7 cellular contexts compared by ENCODE assay signal in genomic region chr11:11243790-11244469, GRCh38.
DNase-seq lines count a peak whose midpoint lies in the region; ATAC-seq and TF ChIP-seq lines count a peak whose summit lies in the region.

No MANE protein-coding gene starts in this region.

- peak; percentile 39 to 56 for DNase-seq in SJCRH30
- peak; percentile 35 for DNase-seq in epithelial cell of esophagus (ENCODE audit: low read depth)
- no peak for DNase-seq in osteocyte (ENCODE audit: extremely low spot score, unreplicated experiment)
- DNase-seq in NK-92 (lab: John Stamatoyannopoulos, UW; ENCODE audit: unreplicated experiment): no peak
- no peak for DNase-seq in posterior cingulate gyrus

- no peaks in the 10 kb centered on the region for H3K4me1 ChIP-seq in SJCRH30

- H3K27ac ChIP-seq in SJCRH30: no peak overlapping the region

- H3K36me3 Mint-ChIP-seq in osteocyte (ENCODE audit: unreplicated experiment): no peaks in the 10 kb centered on the region

- no peaks in the 10 kb centered on the region for H3K27me3 Mint-ChIP-seq in osteocyte (ENCODE audit: unreplicated experiment)

- no peaks in the 10 kb centered on the region for H3K9me3 Mint-ChIP-seq in osteocyte (ENCODE audit: unreplicated experiment)

- H3K4me3 ChIP-seq in SJCRH30 (no peak overlapping the region), epithelial cell of esophagus (ENCODE audit: low read length) (no peak overlapping the region)

- peak; percentile 80 for ATAC-seq in GM18502 (IDR thresholded peaks at IDR 0.05; ENCODE audit: poor library complexity, unreplicated experiment)
- ATAC-seq in HG02798 (IDR thresholded peaks at IDR 0.05; ENCODE audit: poor library complexity, unreplicated experiment): peak; percentile 56

- no peak for TF ChIP-seq CTCF in epithelial cell of esophagus (IDR thresholded peaks at IDR 0.05; ENCODE audit: insufficient read depth, low read depth, low read length, missing control alignments)
- TF ChIP-seq CTCF in osteocyte (IDR thresholded peaks at IDR 0.05): no peak

- H3K27ac Mint-ChIP-seq in osteocyte (ENCODE audit: unreplicated experiment): peak overlapping the region; percentile 52

- H3K4me3 Mint-ChIP-seq in osteocyte (ENCODE audit: unreplicated experiment): no peak overlapping the region

- peaks cover 13% of the 10 kb centered on the region for H3K4me1 Mint-ChIP-seq in osteocyte (ENCODE audit: unreplicated experiment)

- H3K36me3 ChIP-seq in SJCRH30: no peaks in the 10 kb centered on the region

- intact Hi-C loops in posterior cingulate gyrus (cut with DNase I): no loop called here

- no peaks in the 10 kb centered on the region for H3K9me3 ChIP-seq in SJCRH30 (replicated peaks)

- no peaks in the 10 kb centered on the region for H3K27me3 ChIP-seq in SJCRH30

Comparison
In these comparisons a context has a peak if more than half of its experiments do, and no peak if none do; other contexts are left out.
1. DNase-seq: peak in SJCRH30 (2 of 2) and epithelial cell of esophagus (single experiment); none in osteocyte (single experiment), NK-92 (single experiment) and posterior cingulate gyrus (0 of 10).